9 cellular contexts compared by ENCODE assay signal in the genomic region with DNA sequence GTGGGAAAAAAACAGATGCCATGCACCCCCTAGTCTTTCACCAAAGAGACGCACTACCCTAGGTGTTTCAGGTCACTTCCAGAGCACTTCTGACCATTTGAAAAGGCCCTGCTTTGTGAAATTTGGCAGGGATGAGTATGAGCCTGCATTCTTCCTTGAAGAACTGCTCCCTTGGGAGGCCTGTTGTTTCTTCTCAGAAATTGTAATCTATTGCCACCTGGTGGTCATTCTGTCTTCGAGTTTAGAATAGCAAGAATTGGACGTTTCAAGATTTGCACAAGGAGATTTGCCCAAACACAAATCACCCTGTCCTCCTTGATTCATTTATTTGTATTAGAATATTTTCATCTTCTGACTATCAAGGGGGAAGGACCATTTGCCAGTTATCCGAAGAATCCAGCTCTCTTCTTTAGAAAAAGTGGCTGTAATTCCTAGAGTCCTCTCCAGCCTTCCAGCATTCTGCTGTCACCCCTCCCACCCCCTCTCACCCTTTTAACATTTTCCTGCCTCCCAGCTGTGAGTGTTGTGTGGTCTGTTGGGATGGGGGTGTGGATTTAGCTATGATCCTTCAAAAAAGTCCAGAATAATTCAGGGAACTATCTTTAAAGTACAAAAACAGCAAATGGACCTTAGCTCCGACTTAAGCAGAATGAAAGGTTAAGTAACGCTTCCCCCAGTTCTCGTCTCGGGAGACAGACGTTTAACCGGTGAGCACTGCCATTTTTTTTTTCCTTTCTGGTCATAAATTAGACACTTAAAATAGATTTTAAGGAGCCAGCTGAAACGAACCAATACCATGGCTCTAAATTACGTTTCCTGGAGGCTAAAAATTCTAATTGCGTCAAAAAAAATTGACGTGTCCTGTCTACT. TPM values are rescaled to one million over a fixed set of nuclear protein-coding genes. Genes with fewer than 3 reads are reported as not detected.
DNase-seq lines count a peak whose midpoint lies in the region; ATAC-seq and TF ChIP-seq lines count a peak whose summit lies in the region.
"Had no signal": no experiment of that assay in that cellular context is flagged by ENCODE, and none has a peak within 500 bp of the region (broad histone marks: within the 10 kb centered on the region; RNA-seq: fewer than 3 reads in every experiment).

No MANE protein-coding gene starts in this region.

- H3K4me1 ChIP-seq in mucosa of descending colon (ENCODE audit: low read depth): peaks cover 24% of the 10 kb centered on the region

- H3K4me1 Mint-ChIP-seq in activated CD4-positive, alpha-beta memory T cell treated with anti-CD3 and anti-CD28 coated beads for 36 hours (ENCODE audit: low read depth): peaks cover 28% of the 10 kb centered on the region
- H3K4me1 Mint-ChIP-seq in activated CD4-positive, alpha-beta memory T cell treated with anti-CD3 and anti-CD28 coated beads, Interleukin-2, amount 10 ng/mL, durations not matched to agents 7 days and 5 days: peaks cover 33% of the 10 kb centered on the region

- no peak overlapping the region for H3K4me3 ChIP-seq in mucosa of descending colon

- no peak overlapping the region for H3K4me3 Mint-ChIP-seq in activated CD4-positive, alpha-beta memory T cell treated with anti-CD3 and anti-CD28 coated beads for 36 hours
- no peak overlapping the region for H3K4me3 Mint-ChIP-seq in activated CD4-positive, alpha-beta memory T cell treated with anti-CD3 and anti-CD28 coated beads, Interleukin-2, amount 10 ng/mL, durations not matched to agents 7 days and 5 days

- H3K9me3 Mint-ChIP-seq in activated CD4-positive, alpha-beta memory T cell treated with anti-CD3 and anti-CD28 coated beads for 36 hours: no peaks in the 10 kb centered on the region
- no peaks in the 10 kb centered on the region for H3K9me3 Mint-ChIP-seq in activated CD4-positive, alpha-beta memory T cell treated with anti-CD3 and anti-CD28 coated beads, Interleukin-2, amount 10 ng/mL, durations not matched to agents 7 days and 5 days
- H3K9me3 Mint-ChIP-seq: central memory CD8-positive, alpha-beta T cell had no signal

- no peak for TF ChIP-seq POLR2A in erythroblast (IDR thresholded peaks at IDR 0.05; ENCODE audit: low read length)

- H3K36me3 ChIP-seq in mucosa of descending colon (ENCODE audit: low read depth): no peaks in the 10 kb centered on the region

- peak overlapping the region; percentile 23 for H3K27ac Mint-ChIP-seq in activated CD4-positive, alpha-beta memory T cell treated with anti-CD3 and anti-CD28 coated beads for 36 hours
- no peak overlapping the region for H3K27ac Mint-ChIP-seq in activated CD4-positive, alpha-beta memory T cell treated with anti-CD3 and anti-CD28 coated beads, Interleukin-2, amount 10 ng/mL, durations not matched to agents 7 days and 5 days

- TF ChIP-seq CTCF in mucosa of descending colon (IDR thresholded peaks at IDR 0.05): no peak

- CTCF ChIA-PET in activated CD4-positive, alpha-beta memory T cell treated with anti-CD3 and anti-CD28 coated beads for 36 hours (lab: Charles Lee): interaction anchor here (0.6 to 4.8 kb wide), 30 partner anchors 9 to 580 kb away, joined by 3 to 40 read pairs (median 4); a partner anchor contains a TSS
- CTCF ChIA-PET in activated CD4-positive, alpha-beta memory T cell treated with anti-CD3 and anti-CD28 coated beads, Interleukin-2, amount 10 ng/mL, durations not matched to agents 7 days and 5 days (lab: Charles Lee): interaction anchor here (0.6 to 3.8 kb wide), 27 partner anchors 11 to 576 kb away, joined by 3 to 35 read pairs (median 3); no protein-coding TSS in a partner anchor

- peaks cover 2% of the 10 kb centered on the region for H3K36me3 Mint-ChIP-seq in activated CD4-positive, alpha-beta memory T cell treated with anti-CD3 and anti-CD28 coated beads for 36 hours
- H3K36me3 Mint-ChIP-seq in activated CD4-positive, alpha-beta memory T cell treated with anti-CD3 and anti-CD28 coated beads, Interleukin-2, amount 10 ng/mL, durations not matched to agents 7 days and 5 days (ENCODE audit: low read depth): no peaks in the 10 kb centered on the region

- ATAC-seq in mucosa of descending colon: peak; percentile 31
- no peak for ATAC-seq in HG02852 (IDR thresholded peaks at IDR 0.05; ENCODE audit: unreplicated experiment)

- peaks cover 52% of the 10 kb centered on the region for H3K27me3 Mint-ChIP-seq in activated CD4-positive, alpha-beta memory T cell treated with anti-CD3 and anti-CD28 coated beads for 36 hours
- H3K27me3 Mint-ChIP-seq in activated CD4-positive, alpha-beta memory T cell treated with anti-CD3 and anti-CD28 coated beads, Interleukin-2, amount 10 ng/mL, durations not matched to agents 7 days and 5 days: peaks cover 62% of the 10 kb centered on the region

- POLR2A ChIA-PET in activated CD4-positive, alpha-beta memory T cell treated with anti-CD3 and anti-CD28 coated beads for 36 hours (lab: Charles Lee): no interaction called here
- POLR2A ChIA-PET in activated CD4-positive, alpha-beta memory T cell treated with anti-CD3 and anti-CD28 coated beads, Interleukin-2, amount 10 ng/mL, durations not matched to agents 7 days and 5 days (lab: Charles Lee): no interaction called here

- intact Hi-C loops in activated CD4-positive, alpha-beta memory T cell treated with anti-CD3 and anti-CD28 coated beads for 36 hours (cut with micrococcal nuclease): loop anchor here (1.0 to 10.0 kb wide), 3 partner anchors 452 to 878 kb away; no protein-coding TSS in a partner anchor
- intact Hi-C loops in mucosa of descending colon (cut with DNase I, micrococcal nuclease): loop anchor here (10.0 kb wide), 3 partner anchors 418 to 578 kb away; no protein-coding TSS in a partner anchor

- no peaks in the 10 kb centered on the region for H3K9me3 ChIP-seq in mucosa of descending colon

- DNase-seq in activated CD4-positive, alpha-beta memory T cell treated with anti-CD3 and anti-CD28 coated beads for 36 hours: no peak
- no peak for DNase-seq in activated CD4-positive, alpha-beta memory T cell treated with anti-CD3 and anti-CD28 coated beads, Interleukin-2, amount 10 ng/mL, durations not matched to agents 7 days and 5 days
- peak; percentile 67 for DNase-seq in MV-4-11 (lab: John Stamatoyannopoulos, UW)
- DNase-seq in SK-N-DZ (ENCODE audit: low spot score): peak; percentile 73
- DNase-seq in erythroblast (lab: John Stamatoyannopoulos, UW): peak; percentile 67 to 79
- peak in 1 of 3 donors; percentile 78 for DNase-seq in mucosa of descending colon
- no peak for DNase-seq in activated CD4-positive, CD25-positive, alpha-beta regulatory T cell (lab: John Stamatoyannopoulos, UW)

RNA-seq across cellular contexts. Expression of a gene that starts 3.7 kb away (rescaled TPM):
- total RNA-seq in activated CD4-positive, alpha-beta memory T cell treated with anti-CD3 and anti-CD28 coated beads for 36 hours: 1 to 10 TPM; 2.6 to 2.9 TPM
- total RNA-seq in activated CD4-positive, alpha-beta memory T cell treated with anti-CD3 and anti-CD28 coated beads, Interleukin-2, amount 10 ng/mL, durations not matched to agents 7 days and 5 days: 1 to 10 TPM; 1.5 to 2.2 TPM
- 0.34 TPM in 1 of 2 replicates, not detected in the other for polyA plus RNA-seq in SK-N-DZ (2014; cell fraction: cytosol; rRNA removed)
- not detected in 2 replicates for polyA plus RNA-seq in SK-N-DZ (2014; cell fraction: nucleus; rRNA removed)
- total RNA-seq in mucosa of descending colon: under 1 TPM in 1 of 3 donors, not detected in 2; 0.58 TPM

RNA-seq across cellular contexts. Expression of a gene that starts 42.8 kb away (rescaled TPM):
- total RNA-seq in activated CD4-positive, alpha-beta memory T cell treated with anti-CD3 and anti-CD28 coated beads for 36 hours: not detected
- not detected for total RNA-seq in activated CD4-positive, alpha-beta memory T cell treated with anti-CD3 and anti-CD28 coated beads, Interleukin-2, amount 10 ng/mL, durations not matched to agents 7 days and 5 days
- polyA plus RNA-seq in SK-N-DZ (2014; cell fraction: cytosol; rRNA removed): not detected in 2 replicates
- not detected in 2 replicates for polyA plus RNA-seq in SK-N-DZ (2014; cell fraction: nucleus; rRNA removed)
- under 1 TPM in 1 of 3 donors, not detected in 2; 0.92 TPM for total RNA-seq in mucosa of descending colon

Comparison
In these comparisons a context has a peak if more than half of its experiments do, and no peak if none do; other contexts are left out.
1. DNase-seq: peak in MV-4-11 (single experiment), SK-N-DZ (single experiment) and erythroblast (2 of 2); none in activated CD4-positive, alpha-beta memory T cell treated with anti-CD3 and anti-CD28 coated beads for 36 hours (single experiment), activated CD4-positive, alpha-beta memory T cell treated with anti-CD3 and anti-CD28 coated beads, Interleukin-2, amount 10 ng/mL, durations not matched to agents 7 days and 5 days (single experiment) and activated CD4-positive, CD25-positive, alpha-beta regulatory T cell (0 of 4).